31 cellular contexts compared by ENCODE assay signal in genomic region chr7:28071570-28071969, GRCh38.
DNase-seq lines count a peak whose midpoint lies in the region; FAIRE-seq and TF ChIP-seq lines count a peak whose summit lies in the region.
"Had no signal": no experiment of that assay in that cellular context is flagged by ENCODE, and none has a peak within 500 bp of the region (broad histone marks: within the 10 kb centered on the region; RNA-seq: fewer than 3 reads in every experiment).

No MANE protein-coding gene starts in this region.

- H3K36me3 ChIP-seq in GM23248 (ENCODE audit: low read depth) (no peaks in the 10 kb centered on the region), astrocyte (ENCODE audit: insufficient read depth, low read length) (no peaks in the 10 kb centered on the region), suprapubic skin (no peaks in the 10 kb centered on the region), HAP-1 (replicated peaks) (no peaks in the 10 kb centered on the region)
- H3K36me3 ChIP-seq: BE2C, brain microvascular endothelial cell, SJCRH30 had no signal

- TF ChIP-seq CTCF in astrocyte (IDR thresholded peaks at IDR 0.05; ENCODE audit: insufficient read depth, low read depth, low read length) (no peak), suprapubic skin (IDR thresholded peaks at IDR 0.05) (no peak)

- in situ Hi-C loops in GM23248 (cut with MboI) (no loop called here), HAP-1 (cut with MboI; ENCODE audit: low sequenced_read_pairs) (no loop called here)

- H3K27me3 ChIP-seq in GM23248 (replicated peaks; ENCODE audit: insufficient read depth): no peaks in the 10 kb centered on the region
- H3K27me3 ChIP-seq in astrocyte (ENCODE audit: insufficient read depth, low read length): no peaks in the 10 kb centered on the region
- no peaks in the 10 kb centered on the region for H3K27me3 ChIP-seq in suprapubic skin
- no peaks in the 10 kb centered on the region for H3K27me3 ChIP-seq in HAP-1 (ENCODE audit: low read depth)
- H3K27me3 ChIP-seq: BE2C, brain microvascular endothelial cell, SJCRH30 had no signal

- H3K4me1 ChIP-seq in GM23248 (ENCODE audit: insufficient read depth): peaks cover 65% of the 10 kb centered on the region
- H3K4me1 ChIP-seq in astrocyte (ENCODE audit: insufficient read depth, low read length): no peaks in the 10 kb centered on the region
- H3K4me1 ChIP-seq in suprapubic skin: peaks cover 18% of the 10 kb centered on the region
- peaks cover 15% of the 10 kb centered on the region for H3K4me1 ChIP-seq in HAP-1

- H2AFZ ChIP-seq in GM23248 (peak overlapping the region; percentile 64), astrocyte (ENCODE audit: low read depth, low read length) (no peak overlapping the region)

- peaks cover 28% of the 10 kb centered on the region for H3F3A ChIP-seq in GM23248 (ENCODE audit: insufficient read depth)

- H3K27ac Mint-ChIP-seq in astrocyte (ENCODE audit: unreplicated experiment): no peak overlapping the region
- no peak overlapping the region for H3K27ac Mint-ChIP-seq in immature natural killer cell
- H3K27ac Mint-ChIP-seq: activated CD8-positive, alpha-beta T cell treated with anti-CD3 and anti-CD28 coated beads, Interleukin-2, amount 10 ng/mL, durations not matched to agents 7 days and 5 days; activated naive CD4-positive, alpha-beta T cell treated with anti-CD3 and anti-CD28 coated beads, Interleukin-2, amount 10 ng/mL, durations not matched to agents 7 days and 5 days; activated T-helper 17 cell treated with anti-CD3 and anti-CD28 coated beads, Interleukin-2, amount 50 U/mL, for 72 hours; CD8-positive, alpha-beta memory T cell; IgD-negative memory B cell; stimulated activated memory B cell treated with anti-CD40 and anti-IgM and Interleukin-4, amounts not matched to agents 10 μg/mL and 1 μg/mL and 100 μg/mL, for 72 hours had no signal

- H3K9me2 ChIP-seq in GM23248 (ENCODE audit: insufficient read depth): no peaks in the 10 kb centered on the region

- H3K4me3 Mint-ChIP-seq in astrocyte (ENCODE audit: unreplicated experiment) (no peak overlapping the region), immature natural killer cell (peak overlapping the region in 3 of 5 donors; percentile 46 to 69 (median 46))
- H3K4me3 Mint-ChIP-seq: activated CD8-positive, alpha-beta T cell treated with anti-CD3 and anti-CD28 coated beads, Interleukin-2, amount 10 ng/mL, durations not matched to agents 7 days and 5 days; activated naive CD4-positive, alpha-beta T cell treated with anti-CD3 and anti-CD28 coated beads, Interleukin-2, amount 10 ng/mL, durations not matched to agents 7 days and 5 days; activated T-helper 17 cell treated with anti-CD3 and anti-CD28 coated beads, Interleukin-2, amount 50 U/mL, for 72 hours; CD8-positive, alpha-beta memory T cell; IgD-negative memory B cell; stimulated activated memory B cell treated with anti-CD40 and anti-IgM and Interleukin-4, amounts not matched to agents 10 μg/mL and 1 μg/mL and 100 μg/mL, for 72 hours had no signal

- H3K9me3 Mint-ChIP-seq in astrocyte (ENCODE audit: unreplicated experiment) (no peaks in the 10 kb centered on the region), immature natural killer cell (no peaks in the 10 kb centered on the region)
- H3K9me3 Mint-ChIP-seq: activated naive CD4-positive, alpha-beta T cell treated with anti-CD3 and anti-CD28 coated beads, Interleukin-2, amount 10 ng/mL, durations not matched to agents 7 days and 5 days; activated T-helper 17 cell treated with anti-CD3 and anti-CD28 coated beads, Interleukin-2, amount 50 U/mL, for 72 hours; CD8-positive, alpha-beta memory T cell; IgD-negative memory B cell; stimulated activated memory B cell treated with anti-CD40 and anti-IgM and Interleukin-4, amounts not matched to agents 10 μg/mL and 1 μg/mL and 100 μg/mL, for 72 hours had no signal

- DNase-seq in GM23248: peak; percentile 51
- no peak for DNase-seq in astrocyte (ENCODE audit: low read depth)
- DNase-seq in immature natural killer cell: no peak
- DNase-seq in suprapubic skin (ENCODE audit: low spot score in 2 of 2): no peak
- no peak for DNase-seq in activated T-cell treated with anti-CD3 and anti-CD28 coated beads for 4 hours
- DNase-seq in cerebellum (ENCODE audit: low spot score): no peak
- DNase-seq in H4 (ENCODE audit: low spot score): no peak
- DNase-seq in HAP-1 (ENCODE audit: low spot score in 2 of 2): no peak
- DNase-seq: activated CD4-positive, alpha-beta T cell treated with anti-CD3 and anti-CD28 coated beads for 4 hours; activated CD8-positive, alpha-beta T cell treated with anti-CD3 and anti-CD28 coated beads, Interleukin-2, amount 10 ng/mL, durations not matched to agents 7 days and 5 days; activated naive CD4-positive, alpha-beta T cell treated with anti-CD3 and anti-CD28 coated beads, Interleukin-2, amount 10 ng/mL, durations not matched to agents 7 days and 5 days; BE2C; brain microvascular endothelial cell; CD8-positive, alpha-beta memory T cell; EL; glutamatergic neuron; left ventricle myocardium superior; NCI-H1092 treated with DMSO at 0.1 percent for 48 hours; NCI-H187; NCI-H2171; NCI-H510A treated with DMSO at 0.1 percent for 48 hours; RPMI8226; SJCRH30; T1000 had no signal

- no peak for TF ChIP-seq POLR2A in suprapubic skin (IDR thresholded peaks at IDR 0.05)

- FAIRE-seq in astrocyte (lab: Jason Lieb, UNC): no peak
- FAIRE-seq: GM12878, keratinocyte, urothelium cell line had no signal

- H3K79me2 ChIP-seq in GM23248 (ENCODE audit: insufficient read depth) (peaks cover 74% of the 10 kb centered on the region), astrocyte (ENCODE audit: insufficient read depth, low read length) (peaks cover 5% of the 10 kb centered on the region)

- H3K9ac ChIP-seq in GM23248 (peak overlapping the region; percentile 74), astrocyte (ENCODE audit: low read length) (no peak overlapping the region)

- no peaks in the 10 kb centered on the region for H3K9me3 ChIP-seq in GM23248 (ENCODE audit: low read depth)
- no peaks in the 10 kb centered on the region for H3K9me3 ChIP-seq in astrocyte (ENCODE audit: insufficient read depth, low read depth, low read length)
- H3K9me3 ChIP-seq in suprapubic skin: no peaks in the 10 kb centered on the region
- H3K9me3 ChIP-seq in HAP-1: no peaks in the 10 kb centered on the region
- H3K9me3 ChIP-seq: BE2C, SJCRH30 had no signal

- H3K36me3 Mint-ChIP-seq in astrocyte (ENCODE audit: low read depth, unreplicated experiment) (peaks cover 5% of the 10 kb centered on the region), immature natural killer cell (no peaks in the 10 kb centered on the region)
- H3K36me3 Mint-ChIP-seq: activated naive CD4-positive, alpha-beta T cell treated with anti-CD3 and anti-CD28 coated beads, Interleukin-2, amount 10 ng/mL, durations not matched to agents 7 days and 5 days had no signal

- H3K27ac ChIP-seq in GM23248 (peak overlapping the region; percentile 62), astrocyte (ENCODE audit: low read depth, low read length) (no peak overlapping the region), suprapubic skin (peak overlapping the region; percentile 69)
- H3K27ac ChIP-seq: brain microvascular endothelial cell, SJCRH30, VCaP had no signal

- peaks cover 18% of the 10 kb centered on the region for H3K4me1 Mint-ChIP-seq in astrocyte (ENCODE audit: low read depth, unreplicated experiment)
- peaks cover 69 to 87% of the 10 kb centered on the region in 2 donors for H3K4me1 Mint-ChIP-seq in immature natural killer cell
- H3K4me1 Mint-ChIP-seq: activated naive CD4-positive, alpha-beta T cell treated with anti-CD3 and anti-CD28 coated beads, Interleukin-2, amount 10 ng/mL, durations not matched to agents 7 days and 5 days; activated T-helper 17 cell treated with anti-CD3 and anti-CD28 coated beads, Interleukin-2, amount 50 U/mL, for 72 hours had no signal

- TF ChIP-seq EP300 in suprapubic skin (IDR thresholded peaks at IDR 0.05): no peak

- H4K20me1 ChIP-seq in GM23248 (ENCODE audit: insufficient read depth): no peaks in the 10 kb centered on the region
- H4K20me1 ChIP-seq in astrocyte (ENCODE audit: insufficient read depth, low read length): peaks cover 41% of the 10 kb centered on the region

- H3K4me3 ChIP-seq in GM23248 (peak overlapping the region; percentile 74), astrocyte (ENCODE audit: insufficient read depth, low read depth, low read length) (no peak overlapping the region), suprapubic skin (peak overlapping the region; percentile 29), HAP-1 (no peak overlapping the region)
- H3K4me3 ChIP-seq: GM12878, SJCRH30 had no signal

- 7 to 10% methylated on average over 6 of the region's 6 CpGs for WGBS in GM23248 (ENCODE audit: low coverage in 1 of 2, low lambda C conversion rate in 2 of 2, missing lambda C conversion rate in 2 of 2), 2 experiments
- WGBS in suprapubic skin: 72% methylated on average over 6 of the region's 6 CpGs

- H3K4me2 ChIP-seq in GM23248 (ENCODE audit: unreplicated experiment) (peak overlapping the region; percentile 95), astrocyte (ENCODE audit: low read length) (peak overlapping the region; percentile 33)

- H3K27me3 Mint-ChIP-seq in astrocyte (ENCODE audit: low read depth, unreplicated experiment): no peaks in the 10 kb centered on the region
- no peaks in the 10 kb centered on the region for H3K27me3 Mint-ChIP-seq in immature natural killer cell (ENCODE audit: low read depth in 3 of 3)
- H3K27me3 Mint-ChIP-seq: activated naive CD4-positive, alpha-beta T cell treated with anti-CD3 and anti-CD28 coated beads, Interleukin-2, amount 10 ng/mL, durations not matched to agents 7 days and 5 days; activated T-helper 17 cell treated with anti-CD3 and anti-CD28 coated beads, Interleukin-2, amount 50 U/mL, for 72 hours; IgD-negative memory B cell; stimulated activated memory B cell treated with anti-CD40 and anti-IgM and Interleukin-4, amounts not matched to agents 10 μg/mL and 1 μg/mL and 100 μg/mL, for 72 hours had no signal

Comparison
In these comparisons a context has a peak if more than half of its experiments do, and no peak if none do; other contexts are left out.
1. H3K4me3 ChIP-seq: peak in GM23248 (single experiment) and suprapubic skin (single experiment); none in astrocyte (single experiment) and HAP-1 (single experiment).